Comparison of ENCODE assay signal across 31 cellular contexts in the genomic region with DNA sequence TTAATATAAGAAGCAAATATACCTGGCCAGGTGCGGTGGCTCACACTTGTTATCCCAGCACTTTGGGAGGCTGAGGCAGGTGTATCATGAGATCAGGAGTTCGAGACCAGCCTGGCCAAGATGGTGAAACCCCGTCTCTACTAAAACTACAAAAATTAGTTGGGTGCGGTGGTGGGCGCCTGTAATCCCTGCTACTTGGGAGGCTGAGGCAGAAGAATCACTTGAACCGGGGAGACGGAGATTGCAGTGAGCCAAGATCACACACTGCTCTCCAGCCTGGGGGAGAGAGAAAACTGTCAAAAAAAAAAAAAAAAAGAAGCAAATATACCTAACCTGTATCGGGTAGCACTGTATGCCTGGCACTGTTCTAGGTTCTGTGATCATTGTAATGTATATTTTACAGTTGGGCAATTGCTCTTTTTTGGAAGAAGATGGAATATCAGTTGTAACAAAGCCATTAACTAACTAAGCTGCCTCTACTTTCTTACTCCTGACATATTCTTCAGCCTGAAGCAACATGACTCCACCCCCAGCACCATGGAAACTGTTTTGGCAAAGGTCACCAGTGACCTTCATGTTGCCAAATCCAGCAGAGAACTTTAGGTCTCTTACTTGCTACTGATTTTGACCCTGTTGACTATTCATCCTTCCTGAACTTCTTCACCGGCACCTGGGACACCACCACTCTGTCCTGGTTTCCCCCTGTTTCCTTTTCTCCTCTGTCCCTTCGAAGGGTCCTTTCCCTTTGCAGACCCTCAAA.
"Had no signal": no experiment of that assay in that cellular context is flagged by ENCODE, and none has a peak within 500 bp of the region (broad histone marks: within the 10 kb centered on the region; RNA-seq: fewer than 3 reads in every experiment).

No MANE protein-coding gene starts in this region.

- H3K4me3 ChIP-seq: adrenal gland, cardiac muscle cell, esophagus muscularis mucosa, heart right ventricle, left ventricle myocardium inferior, right atrium auricular region, smooth muscle cell, tibial nerve had no signal

- ATAC-seq: heart right ventricle; naive thymus-derived CD4-positive, alpha-beta T cell; stimulated activated naive B cell treated with anti-CD40 and anti-IgM and Interleukin-4, amounts not matched to agents 10 μg/mL and 1 μg/mL and 100 μg/mL, for 72 hours had no signal

- H3K27ac Mint-ChIP-seq: activated naive CD4-positive, alpha-beta T cell treated with anti-CD3 and anti-CD28 coated beads for 36 hours; activated naive CD8-positive, alpha-beta T cell treated with anti-CD3 and anti-CD28 coated beads for 36 hours; activated T-helper 1 cell treated with anti-CD3 and anti-CD28 coated beads, Interleukin-12 subunit alpha, Interleukin-12 subunit beta, Interleukin-2, Interleukin-4 antibody, amounts not matched to agents 30 ng/mL and 10 ng/mL and 1 ng/mL, durations not matched to agents 14 hours and 24 hours and 36 hours; brain; dendritic cell treated with granulocyte-macrophage colony-stimulating factor and Interleukin-4, amounts not matched to agents 40 ng/mL and 50 ng/mL, for 4 days; stimulated activated naive B cell treated with anti-CD40 and anti-IgM and Interleukin-4, amounts not matched to agents 10 μg/mL and 1 μg/mL and 100 μg/mL, for 72 hours had no signal

- H3K4me1 Mint-ChIP-seq: brain; neural crest cell; stimulated activated naive B cell treated with anti-CD40 and anti-IgM and Interleukin-4, amounts not matched to agents 10 μg/mL and 1 μg/mL and 100 μg/mL, for 72 hours had no signal

- H3K9me3 Mint-ChIP-seq: activated naive CD4-positive, alpha-beta T cell treated with anti-CD3 and anti-CD28 coated beads for 36 hours; activated naive CD8-positive, alpha-beta T cell treated with anti-CD3 and anti-CD28 coated beads for 36 hours; activated T-helper 1 cell treated with anti-CD3 and anti-CD28 coated beads, Interleukin-12 subunit alpha, Interleukin-12 subunit beta, Interleukin-2, Interleukin-4 antibody, amounts not matched to agents 30 ng/mL and 10 ng/mL and 1 ng/mL, durations not matched to agents 14 hours and 24 hours and 36 hours; brain; dendritic cell treated with granulocyte-macrophage colony-stimulating factor and Interleukin-4, amounts not matched to agents 40 ng/mL and 50 ng/mL, for 4 days; neural crest cell; stimulated activated naive B cell treated with anti-CD40 and anti-IgM and Interleukin-4, amounts not matched to agents 10 μg/mL and 1 μg/mL and 100 μg/mL, for 72 hours had no signal

- H3K9me3 ChIP-seq: adrenal gland, esophagus muscularis mucosa, heart right ventricle, left ventricle myocardium inferior, right atrium auricular region, tibial nerve had no signal

- H3K4me1 ChIP-seq: adrenal gland, esophagus muscularis mucosa, left ventricle myocardium inferior, parathyroid adenoma, right atrium auricular region, tibial nerve had no signal

- H3K4me2 ChIP-seq: smooth muscle cell had no signal

- H3K27me3 ChIP-seq: right atrium auricular region, tibial nerve had no signal

- H3K79me2 ChIP-seq: parathyroid adenoma had no signal

- H3K27ac ChIP-seq: adrenal gland, cardiac muscle cell, esophagus muscularis mucosa, heart right ventricle, left ventricle myocardium inferior, parathyroid adenoma, right atrium auricular region, tibial nerve, VCaP had no signal

- H3K36me3 ChIP-seq: adrenal gland, cardiac muscle cell, esophagus muscularis mucosa, heart right ventricle, left ventricle myocardium inferior, right atrium auricular region, tibial nerve had no signal

- H3K36me3 Mint-ChIP-seq: activated naive CD8-positive, alpha-beta T cell treated with anti-CD3 and anti-CD28 coated beads for 36 hours; brain; naive thymus-derived CD4-positive, alpha-beta T cell; stimulated activated naive B cell treated with anti-CD40 and anti-IgM and Interleukin-4, amounts not matched to agents 10 μg/mL and 1 μg/mL and 100 μg/mL, for 72 hours had no signal

- DNase-seq: activated CD4-positive, alpha-beta T cell treated with anti-CD3 and anti-CD28 coated beads for 4 hours; activated CD4-positive, alpha-beta T cell treated with anti-CD3 and anti-CD28 coated beads, Interleukin-2, amount 50 U/mL, for 4 hours; activated CD8-positive, alpha-beta memory T cell treated with anti-CD3 and anti-CD28 coated beads, Interleukin-2, amount 50 U/mL, for 4 hours; activated effector memory CD4-positive, alpha-beta T cell treated with anti-CD3 and anti-CD28 coated beads, Interleukin-2, amount 50 U/mL, for 16 hours; activated naive CD4-positive, alpha-beta T cell treated with anti-CD3 and anti-CD28 coated beads for 36 hours; activated naive CD8-positive, alpha-beta T cell treated with anti-CD3 and anti-CD28 coated beads for 36 hours; activated T-cell treated with anti-CD3 and anti-CD28 coated beads, Interleukin-2, amount 50 U/mL, for 1 hour; aorta; effector CD4-positive, alpha-beta T cell; foreskin melanocyte; heart right ventricle; left ventricle myocardium inferior; midbrain; naive thymus-derived CD4-positive, alpha-beta T cell; nucleus accumbens; stimulated activated CD4-positive, alpha-beta T cell treated with anti-CD3 and anti-CD28 coated beads, Interleukin-1b, Interleukin-23, amount 100 ng/mL, for 48 hours; stimulated activated CD4-positive, alpha-beta T cell treated with anti-CD3 and anti-CD28 coated beads, Interleukin-4, amount 100 ng/mL, for 4 hours; stimulated activated naive B cell treated with anti-CD40 and anti-IgM and Interleukin-4, amounts not matched to agents 10 μg/mL and 1 μg/mL and 100 μg/mL, for 72 hours; T-helper 9 cell had no signal

- H3K4me3 Mint-ChIP-seq: activated naive CD4-positive, alpha-beta T cell treated with anti-CD3 and anti-CD28 coated beads for 36 hours; activated naive CD8-positive, alpha-beta T cell treated with anti-CD3 and anti-CD28 coated beads for 36 hours; activated T-helper 1 cell treated with anti-CD3 and anti-CD28 coated beads, Interleukin-12 subunit alpha, Interleukin-12 subunit beta, Interleukin-2, Interleukin-4 antibody, amounts not matched to agents 30 ng/mL and 10 ng/mL and 1 ng/mL, durations not matched to agents 14 hours and 24 hours and 36 hours; brain; dendritic cell treated with granulocyte-macrophage colony-stimulating factor and Interleukin-4, amounts not matched to agents 40 ng/mL and 50 ng/mL, for 4 days; naive thymus-derived CD4-positive, alpha-beta T cell; neural crest cell; stimulated activated naive B cell treated with anti-CD40 and anti-IgM and Interleukin-4, amounts not matched to agents 10 μg/mL and 1 μg/mL and 100 μg/mL, for 72 hours had no signal

- H2AFZ ChIP-seq: parathyroid adenoma had no signal
